In genomic region chr11:18171377-18172000, GRCh38 we compare ENCODE assay signal across 9 cellular contexts. TPM values are rescaled to one million over a fixed set of nuclear protein-coding genes. Genes with fewer than 3 reads are reported as not detected.
DNase-seq lines count a peak whose midpoint lies in the region; ATAC-seq and TF ChIP-seq lines count a peak whose summit lies in the region.
"Had no signal": no experiment of that assay in that cellular context is flagged by ENCODE, and none has a peak within 500 bp of the region (broad histone marks: within the 10 kb centered on the region; RNA-seq: fewer than 3 reads in every experiment).

No MANE protein-coding gene starts in this region.

- CTCF ChIA-PET in OCI-LY7 (lab: Charles Lee; ENCODE audit: unreplicated experiment), result interaction anchor here (0.8 kb wide), 1 partner anchor 67 kb away, joined by 3 read pairs; no protein-coding TSS in a partner anchor

- no peaks in the 10 kb centered on the region for H3K79me2 ChIP-seq in OCI-LY7 (ENCODE audit: insufficient read depth, low read depth, low read length)

- no peak overlapping the region for H2AFZ ChIP-seq in OCI-LY7 (ENCODE audit: low read length)

- no TSS peak for BruUV-seq in OCI-LY7 (replicated peaks; lab: Mats Ljungman, UMichigan)

- POLR2A ChIA-PET in OCI-LY7 (lab: Charles Lee), result no interaction called here

- H4K20me1 ChIP-seq in OCI-LY7 (ENCODE audit: insufficient read depth, low read length), result no peaks in the 10 kb centered on the region

- H3K4me1 ChIP-seq in BE2C (no peaks in the 10 kb centered on the region), OCI-LY7 (ENCODE audit: insufficient read depth, low read length, poor library complexity, severe bottlenecking) (no peaks in the 10 kb centered on the region)

- peak; percentile 49 for TF ChIP-seq CTCF in BE2C (IDR thresholded peaks at IDR 0.05; ENCODE audit: low read depth, low read length)
- TF ChIP-seq CTCF in OCI-LY7 (conservative IDR thresholded peaks at IDR 0.05; ENCODE audit: low read length), result peak; percentile 79
- peak; percentile 58 for TF ChIP-seq CTCF in foreskin fibroblast (IDR thresholded peaks at IDR 0.05; ENCODE audit: low read depth, low read length)

- no peaks in the 10 kb centered on the region for H3K36me3 ChIP-seq in BE2C
- no peaks in the 10 kb centered on the region for H3K36me3 ChIP-seq in OCI-LY7 (ENCODE audit: insufficient read depth, low read length)

- intact Hi-C loops in OCI-LY7 (cut with micrococcal nuclease; ENCODE audit: unreplicated experiment), result loop anchor here (10.0 kb wide), 1 partner anchor 113 kb away; no protein-coding TSS in a partner anchor

- ATAC-seq in GM21825 (IDR thresholded peaks at IDR 0.05; ENCODE audit: unreplicated experiment) (peak; percentile 58), HG03159 (IDR thresholded peaks at IDR 0.05; ENCODE audit: unreplicated experiment) (no peak)

- no peaks in the 10 kb centered on the region for H3K27me3 ChIP-seq in BE2C

- H3K9me3 ChIP-seq in BE2C, result no peaks in the 10 kb centered on the region
- no peaks in the 10 kb centered on the region; the same call in 1 of the 2 replicates for H3K9me3 ChIP-seq in OCI-LY7 (ENCODE audit: low read length)

- H3K4me3 ChIP-seq in BE2C (ENCODE audit: low read depth, low read length) (no peak overlapping the region), OCI-LY7 (ENCODE audit: low read depth, low read length, poor library complexity, severe bottlenecking) (no peak overlapping the region), foreskin fibroblast (ENCODE audit: low read depth in 1 of 2, low read length in 2 of 2) (no peak overlapping the region)

- H3K4me2 ChIP-seq in OCI-LY7 (ENCODE audit: low read length), result no peak overlapping the region

- no peak overlapping the region for H3K27ac ChIP-seq in OCI-LY7 (ENCODE audit: low read depth, low read length, poor library complexity, severe bottlenecking)

- DNase-seq in BE2C (peak; percentile 11), OCI-LY7 (ENCODE audit: low spot score) (peak; percentile 56), foreskin fibroblast (peak; percentile 13 to 59), DMS79 treated with DMSO at 0.1 percent for 48 hours (lab: John Stamatoyannopoulos, UW) (no peak), activated gamma-delta T cell (lab: John Stamatoyannopoulos, UW) (no peak), NOMO-1 (lab: John Stamatoyannopoulos, UW; ENCODE audit: unreplicated experiment in 2 of 2) (no peak)

- H3K9me2 ChIP-seq in OCI-LY7 (ENCODE audit: insufficient read depth, low read length), result no peaks in the 10 kb centered on the region

RNA-seq across cellular contexts. Expression of gene MRGPRX4, which starts 1.1 kb away (rescaled TPM):
- polyA plus RNA-seq in BE2C (2012; ENCODE audit: insufficient read depth, insufficient read length, low read depth), result not detected
- total RNA-seq in OCI-LY7 (2014; rRNA removed; shearing (Covaris generic)), result not detected in 2 replicates
- not detected in 2 replicates for total RNA-seq in OCI-LY7 (2022)
- total RNA-seq: glomerular endothelial cell had no signal

RNA-seq across cellular contexts. Expression of gene MRGPRX3, which starts 39.1 kb away (rescaled TPM):
- not detected for polyA plus RNA-seq in BE2C (2012; ENCODE audit: insufficient read depth, insufficient read length, low read depth)
- not detected in 2 replicates for total RNA-seq in OCI-LY7 (2014; rRNA removed; shearing (Covaris generic))
- not detected in 2 replicates for total RNA-seq in OCI-LY7 (2022)
- total RNA-seq: glomerular endothelial cell had no signal

Comparison
In these comparisons a context has a peak if more than half of its experiments do, and no peak if none do; other contexts are left out.
1. DNase-seq: peak in BE2C (single experiment), OCI-LY7 (single experiment) and foreskin fibroblast (2 of 2); none in DMS79 treated with DMSO at 0.1 percent for 48 hours (single experiment), activated gamma-delta T cell (single experiment) and NOMO-1 (0 of 2).
2. Peak in every context shown above with its lines, with median percentiles within 50 percentile points of each other: CTCF ChIP-seq.